In genomic region chr11:27396259-27396839, GRCh38 we compare ENCODE assay signal across 2 cellular contexts.
A peak's percentile ranks its signal among the peaks of the same experiment; 100 is the strongest.
TF ChIP-seq lines count a peak whose summit lies in the region.

No MANE protein-coding gene starts in this region.

TF ChIP-seq in HEK293, 187 proteins besides CTCF, POLR2A, EP300 and RAD21 (continued from another document):
- TF ChIP-seq ZBTB17 (tag by site-specific recombination; IDR thresholded peaks at IDR 0.05), result peak; percentile 30; the same call in 1 of the 2 replicates

TF ChIP-seq in liver, 16 proteins besides CTCF, POLR2A, EP300 and RAD21:
- TF ChIP-seq HNF4A (conservative IDR thresholded peaks at IDR 0.05) (no peak), EGR1 (IDR thresholded peaks at IDR 0.05; ENCODE audit: low read depth in 2 of 2) (no peak), SP1 (IDR thresholded peaks at IDR 0.05) (no peak), MAX (IDR thresholded peaks at IDR 0.05) (no peak), ZBTB33 (IDR thresholded peaks at IDR 0.05) (no peak), GABPA (IDR thresholded peaks at IDR 0.05 in 1 of 2, conservative IDR thresholded peaks at IDR 0.05 in 1 of 2) (no peak)
